ENCODE assay signal across 8 cellular contexts in the genomic region with DNA sequence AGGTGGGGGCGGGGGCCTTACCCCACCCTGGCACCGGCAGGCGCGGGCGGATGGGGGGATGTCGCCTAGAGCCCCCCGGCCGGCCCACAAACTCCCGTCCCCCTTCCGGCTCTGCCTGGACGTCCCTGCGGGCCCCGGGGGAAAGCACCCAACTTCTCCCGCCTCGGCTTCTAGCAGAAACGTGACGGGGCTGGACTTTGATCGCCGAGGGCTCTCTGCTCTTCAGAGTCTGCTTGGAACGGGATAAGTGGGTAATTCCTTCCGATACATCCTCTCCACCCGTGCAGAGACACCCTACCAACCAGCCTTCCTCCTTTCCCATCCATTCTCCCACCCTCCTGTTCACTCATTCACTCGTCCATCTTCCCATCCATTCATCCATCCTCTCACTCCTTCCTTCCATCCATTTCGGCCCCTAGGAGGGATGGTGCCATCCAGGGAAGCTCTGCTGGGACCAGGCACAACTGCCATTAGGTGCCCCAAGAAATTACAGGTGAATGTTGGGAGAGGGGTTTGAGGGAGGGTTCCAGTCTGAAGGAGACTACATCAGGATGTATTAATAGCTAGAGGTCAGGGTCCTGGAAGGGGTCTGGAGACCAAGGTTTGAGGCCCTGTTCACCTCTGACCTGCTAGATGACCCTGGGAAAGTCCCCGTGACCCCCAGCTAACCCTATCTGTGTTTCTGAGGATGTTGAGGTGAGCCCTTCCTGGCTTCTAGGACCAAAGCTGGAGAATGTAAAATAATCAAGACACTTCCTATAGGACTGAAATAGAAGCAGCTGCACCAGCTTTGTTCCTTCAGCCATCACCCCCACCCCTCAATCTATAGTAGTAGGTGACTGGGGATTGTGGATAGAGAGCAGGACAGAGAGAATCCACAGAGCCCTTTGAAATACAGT. TPM values are rescaled to one million over a fixed set of nuclear protein-coding genes. Genes with fewer than 3 reads are reported as not detected.
DNase-seq lines count a peak whose midpoint lies in the region; ATAC-seq, FAIRE-seq and TF ChIP-seq lines count a peak whose summit lies in the region.

No MANE protein-coding gene starts in this region.

- intact Hi-C loops in dendritic cell treated with granulocyte-macrophage colony-stimulating factor and Interleukin-4, amounts not matched to agents 40 ng/mL and 50 ng/mL, for 4 days (cut with micrococcal nuclease), result no loop called here

- H3K9me3 ChIP-seq in HUES64 (ENCODE audit: insufficient read depth, low read depth, low read length), result no peaks in the 10 kb centered on the region

- H3K9me3 Mint-ChIP-seq in dendritic cell treated with granulocyte-macrophage colony-stimulating factor and Interleukin-4, amounts not matched to agents 40 ng/mL and 50 ng/mL, for 4 days, result no peaks in the 10 kb centered on the region
- H3K9me3 Mint-ChIP-seq in natural killer cell treated with Interleukin-12 subunit alpha and Interleukin-12 subunit beta and Interleukin-15 and Interleukin-18, amount 100 ng/mL, for 72 hours, result no peaks in the 10 kb centered on the region

- FAIRE-seq in GM12891 (lab: Jason Lieb, UNC), result no peak

- H3K4me3 Mint-ChIP-seq in dendritic cell treated with granulocyte-macrophage colony-stimulating factor and Interleukin-4, amounts not matched to agents 40 ng/mL and 50 ng/mL, for 4 days, result peak overlapping the region; percentile 76
- peak overlapping the region; percentile 82 for H3K4me3 Mint-ChIP-seq in natural killer cell treated with Interleukin-12 subunit alpha and Interleukin-12 subunit beta and Interleukin-15 and Interleukin-18, amount 100 ng/mL, for 72 hours

- TF ChIP-seq CTCF in AG09309 (IDR thresholded peaks at IDR 0.05; ENCODE audit: control insufficient read depth, insufficient read depth, low read depth, low read length, missing control alignments), result no peak

- peaks cover 37% of the 10 kb centered on the region for H3K27me3 ChIP-seq in HUES64 (ENCODE audit: insufficient read depth, low read length)

- no peak overlapping the region for H3K27ac ChIP-seq in HUES64 (ENCODE audit: low read depth, low read length)

- DNase-seq in AG09309 (ENCODE audit: low read depth) (no peak), cortex of kidney (lab: John Stamatoyannopoulos, UW) (no peak), GM12891 (ENCODE audit: insufficient read length, low spot score) (no peak), NCI-H510A (lab: John Stamatoyannopoulos, UW) (no peak), SHP77 (lab: John Stamatoyannopoulos, UW) (no peak)
- DNase-seq in natural killer cell treated with Interleukin-12 subunit alpha and Interleukin-12 subunit beta and Interleukin-15 and Interleukin-18, amount 100 ng/mL, for 72 hours (ENCODE audit: low spot score), result no peak

- peaks cover 5% of the 10 kb centered on the region for H3K36me3 Mint-ChIP-seq in dendritic cell treated with granulocyte-macrophage colony-stimulating factor and Interleukin-4, amounts not matched to agents 40 ng/mL and 50 ng/mL, for 4 days (ENCODE audit: low read depth)
- no peaks in the 10 kb centered on the region for H3K36me3 Mint-ChIP-seq in natural killer cell treated with Interleukin-12 subunit alpha and Interleukin-12 subunit beta and Interleukin-15 and Interleukin-18, amount 100 ng/mL, for 72 hours

- no peaks in the 10 kb centered on the region for H3K36me3 ChIP-seq in HUES64 (ENCODE audit: insufficient read depth, low read length)

- H3K4me3 ChIP-seq in AG09309 (ENCODE audit: control insufficient read depth, low read depth, low read length), result peak overlapping the region; percentile 8
- peak overlapping the region; percentile 69 for H3K4me3 ChIP-seq in HUES64 (ENCODE audit: low read length)

- peaks cover 53% of the 10 kb centered on the region for H3K27me3 Mint-ChIP-seq in dendritic cell treated with granulocyte-macrophage colony-stimulating factor and Interleukin-4, amounts not matched to agents 40 ng/mL and 50 ng/mL, for 4 days
- peaks cover 47 to 56% of the 10 kb centered on the region in 2 donors for H3K27me3 Mint-ChIP-seq in natural killer cell treated with Interleukin-12 subunit alpha and Interleukin-12 subunit beta and Interleukin-15 and Interleukin-18, amount 100 ng/mL, for 72 hours

- H3K4me1 Mint-ChIP-seq in dendritic cell treated with granulocyte-macrophage colony-stimulating factor and Interleukin-4, amounts not matched to agents 40 ng/mL and 50 ng/mL, for 4 days (ENCODE audit: low read depth), result peaks cover 29% of the 10 kb centered on the region
- H3K4me1 Mint-ChIP-seq in natural killer cell treated with Interleukin-12 subunit alpha and Interleukin-12 subunit beta and Interleukin-15 and Interleukin-18, amount 100 ng/mL, for 72 hours (ENCODE audit: low read depth in 2 of 2), result peaks cover 11 to 15% of the 10 kb centered on the region in 2 donors

- no peak for ATAC-seq in natural killer cell treated with Interleukin-12 subunit alpha and Interleukin-12 subunit beta and Interleukin-15 and Interleukin-18, amount 100 ng/mL, for 72 hours

- H3K27ac Mint-ChIP-seq in dendritic cell treated with granulocyte-macrophage colony-stimulating factor and Interleukin-4, amounts not matched to agents 40 ng/mL and 50 ng/mL, for 4 days, result peak overlapping the region; percentile 54
- no peak overlapping the region for H3K27ac Mint-ChIP-seq in natural killer cell treated with Interleukin-12 subunit alpha and Interleukin-12 subunit beta and Interleukin-15 and Interleukin-18, amount 100 ng/mL, for 72 hours

- WGBS in HUES64, result 12% methylated on average over 25 of the region's 25 CpGs

- H3K4me1 ChIP-seq in HUES64 (ENCODE audit: insufficient read depth, low read length), result no peaks in the 10 kb centered on the region

- no peak for TF ChIP-seq POLR2A in GM12891 (IDR thresholded peaks at IDR 0.05; ENCODE audit: low read depth, low read length)

- H3K9ac ChIP-seq in HUES64 (ENCODE audit: low read depth, low read length), result peak overlapping the region; percentile 66

TF ChIP-seq in GM12891, 5 proteins besides CTCF, POLR2A, EP300 and RAD21:
- TF ChIP-seq POU2F2 (IDR thresholded peaks at IDR 0.05; ENCODE audit: low read depth, low read length), result no peak
- no peak for TF ChIP-seq TAF1 (IDR thresholded peaks at IDR 0.05; ENCODE audit: low read depth, low read length)
- TF ChIP-seq POLR2AphosphoS5 (IDR thresholded peaks at IDR 0.05; ENCODE audit: low read depth, low read length), result no peak
- TF ChIP-seq PAX5 (IDR thresholded peaks at IDR 0.05; ENCODE audit: insufficient read depth, low read length, severe bottlenecking), result no peak
TF ChIP-seq in GM12891: peak in this region for 0.

RNA-seq across cellular contexts. Expression of a gene that starts 0.5 kb away (rescaled TPM):
- polyA plus RNA-seq in HUES64 (2013, experiment 1 of 2), result 0.20 TPM
- polyA plus RNA-seq in HUES64 (2013, experiment 2 of 2), result 0.25 TPM
- not detected for total RNA-seq in natural killer cell treated with Interleukin-12 subunit alpha and Interleukin-12 subunit beta and Interleukin-15 and Interleukin-18, amount 100 ng/mL, for 72 hours
- 0.24 TPM for polyA plus RNA-seq in GM12891 (2012; ENCODE audit: low read depth, missing spikeins)

RNA-seq across cellular contexts. Expression of a gene that starts 0.6 kb away (rescaled TPM):
- polyA plus RNA-seq in HUES64 (2013, experiment 1 of 2), result 1.7 TPM
- 2.5 TPM for polyA plus RNA-seq in HUES64 (2013, experiment 2 of 2)
- total RNA-seq in natural killer cell treated with Interleukin-12 subunit alpha and Interleukin-12 subunit beta and Interleukin-15 and Interleukin-18, amount 100 ng/mL, for 72 hours, result not detected
- polyA plus RNA-seq in GM12891 (2012; ENCODE audit: low read depth, missing spikeins), result 0.80 TPM

RNA-seq across cellular contexts. Expression of a gene that starts 25.5 kb away (rescaled TPM):
- polyA plus RNA-seq in HUES64 (2013, experiment 1 of 2), result 0.50 TPM
- 1.1 TPM for polyA plus RNA-seq in HUES64 (2013, experiment 2 of 2)
- not detected for total RNA-seq in natural killer cell treated with Interleukin-12 subunit alpha and Interleukin-12 subunit beta and Interleukin-15 and Interleukin-18, amount 100 ng/mL, for 72 hours
- polyA plus RNA-seq in GM12891 (2012; ENCODE audit: low read depth, missing spikeins), result not detected

RNA-seq across cellular contexts. Expression of a gene that starts 51.8 kb away (rescaled TPM):
- polyA plus RNA-seq in HUES64 (2013, experiment 1 of 2), result 0.60 TPM
- polyA plus RNA-seq in HUES64 (2013, experiment 2 of 2), result 0.19 TPM
- 1 to 10 TPM in 1 of 2 donors, under 1 TPM in 1; 0.98 to 1.8 TPM for total RNA-seq in natural killer cell treated with Interleukin-12 subunit alpha and Interleukin-12 subunit beta and Interleukin-15 and Interleukin-18, amount 100 ng/mL, for 72 hours
- polyA plus RNA-seq in GM12891 (2012; ENCODE audit: low read depth, missing spikeins), result 0.15 TPM
